Comparison of ENCODE assay signal across 8 cellular contexts in genomic region chr17:42677921-42678781, GRCh38. TPM values are rescaled to one million over a fixed set of nuclear protein-coding genes. Genes with fewer than 3 reads are reported as not detected.
DNase-seq lines count a peak whose midpoint lies in the region; TF ChIP-seq lines count a peak whose summit lies in the region.

No MANE protein-coding gene starts in this region.

- CTCF ChIA-PET in OCI-LY7 (lab: Charles Lee; ENCODE audit: unreplicated experiment) = interaction anchor here (0.5 to 2.3 kb wide), 5 partner anchors 59 to 320 kb away, joined by 3 to 8 read pairs (median 5); partner anchors contain the start of gene RPL27

- TF ChIP-seq EP300 in Ishikawa (IDR thresholded peaks at IDR 0.05; ENCODE audit: borderline replicate concordance) = no peak; the same call in 1 of the 2 replicates

- intact Hi-C loops in OCI-LY7 (cut with micrococcal nuclease; ENCODE audit: unreplicated experiment) = loop anchor here (2.0 kb wide), 1 partner anchor 69 kb away; the partner anchor contains the start of genes RETREG3 and TUBG1

- no peaks in the 10 kb centered on the region for H4K20me1 ChIP-seq in OCI-LY7 (ENCODE audit: insufficient read depth, low read length)

- H3K27ac ChIP-seq in OCI-LY7 (ENCODE audit: low read depth, low read length, poor library complexity, severe bottlenecking) = peak overlapping the region; percentile 68

- no peak for TF ChIP-seq RAD21 in Ishikawa (IDR thresholded peaks at IDR 0.05; ENCODE audit: low read depth)

- POLR2A ChIA-PET in OCI-LY7 (lab: Charles Lee) = interaction anchor here (0.6 to 2.5 kb wide), 8 partner anchors 19 to 147 kb away, joined by 3 to 9 read pairs (median 5); partner anchors contain the start of gene TUBG2

- H2AFZ ChIP-seq in OCI-LY7 (ENCODE audit: low read length) = peak overlapping the region; percentile 45; the same call in 1 of the 2 replicates

- no peaks in the 10 kb centered on the region; the same call in 1 of the 2 replicates for H3K36me3 ChIP-seq in OCI-LY7 (ENCODE audit: insufficient read depth, low read length)

- peak; percentile 82 for DNase-seq in NK-92 treated with Interleukin-12 subunit alpha and Interleukin-12 subunit beta, amount 100 ng/mL, for 24 hours (lab: John Stamatoyannopoulos, UW)
- DNase-seq in NK-92 (lab: John Stamatoyannopoulos, UW; ENCODE audit: unreplicated experiment) (no peak), OCI-LY7 (ENCODE audit: low spot score) (peak; percentile 90), activated T-cell treated with anti-CD3 and anti-CD28 coated beads for 48 hours (ENCODE audit: low read depth) (peak; percentile 78), epithelial cell of esophagus (ENCODE audit: low read depth) (peak; percentile 79), midbrain (lab: John Stamatoyannopoulos, UW) (peak; percentile 85)
- peak; percentile 47 to 55 for DNase-seq in stimulated activated CD8-positive, alpha-beta memory T cell treated with anti-CD3 and anti-CD28 coated beads, Interleukin-2, amount 100 ng/mL, for 1 hour (ENCODE audit: low read depth in 2 of 2)

- H3K9me3 ChIP-seq in OCI-LY7 (ENCODE audit: low read length) = no peaks in the 10 kb centered on the region

- TF ChIP-seq CTCF in OCI-LY7 (conservative IDR thresholded peaks at IDR 0.05; ENCODE audit: low read length) (no peak), epithelial cell of esophagus (IDR thresholded peaks at IDR 0.05; ENCODE audit: insufficient read depth, low read depth, low read length, missing control alignments) (no peak)

- H3K4me3 ChIP-seq in OCI-LY7 (ENCODE audit: low read depth, low read length, poor library complexity, severe bottlenecking) (peak overlapping the region; percentile 74), epithelial cell of esophagus (ENCODE audit: low read length) (peak overlapping the region; percentile 61)

- H3K4me1 ChIP-seq in OCI-LY7 (ENCODE audit: insufficient read depth, low read length, poor library complexity, severe bottlenecking) = peaks cover 70% of the 10 kb centered on the region

- peak overlapping the region; percentile 97 for H3K4me2 ChIP-seq in OCI-LY7 (ENCODE audit: low read length)

- BruUV-seq in OCI-LY7 (replicated peaks; lab: Mats Ljungman, UMichigan) = no TSS peak

- no peaks in the 10 kb centered on the region for H3K9me2 ChIP-seq in OCI-LY7 (ENCODE audit: insufficient read depth, low read length)

- no peaks in the 10 kb centered on the region for H3K79me2 ChIP-seq in OCI-LY7 (ENCODE audit: insufficient read depth, low read depth, low read length)

TF ChIP-seq in Ishikawa, 13 proteins besides CTCF, POLR2A, EP300 and RAD21:
- TF ChIP-seq FOXM1 (IDR thresholded peaks at IDR 0.05; ENCODE audit: borderline replicate concordance, low read depth) = no peak
- peak; percentile 50 for TF ChIP-seq TAF1 (IDR thresholded peaks at IDR 0.05; ENCODE audit: low read depth)
- TF ChIP-seq YY1 (IDR thresholded peaks at IDR 0.05; ENCODE audit: low read depth) = 0 out of 2 replicates have a peak, but pooled peaks have one; percentile 50
- TF ChIP-seq USF1 (IDR thresholded peaks at IDR 0.05) = no peak
- TF ChIP-seq MAX (IDR thresholded peaks at IDR 0.05) = peak; percentile 77
- no peak for TF ChIP-seq EGR1 (IDR thresholded peaks at IDR 0.05)

RNA-seq across cellular contexts. Expression of gene PLEKHH3, which starts 1.4 kb away (rescaled TPM):
- total RNA-seq in OCI-LY7 (2014; rRNA removed; shearing (Covaris generic)) = 17.0 and 24.4 TPM in 2 replicates
- 42.9 and 47.5 TPM in 2 replicates for total RNA-seq in OCI-LY7 (2022)

RNA-seq across cellular contexts. Expression of gene CCR10, which starts 3.5 kb away (rescaled TPM):
- 0.82 and 1.0 TPM in 2 replicates for total RNA-seq in OCI-LY7 (2014; rRNA removed; shearing (Covaris generic))
- total RNA-seq in OCI-LY7 (2022) = 2.0 and 3.3 TPM in 2 replicates

RNA-seq across cellular contexts. Expression of gene CNTNAP1, which starts 4.2 kb away (rescaled TPM):
- 0.95 and 1.0 TPM in 2 replicates for total RNA-seq in OCI-LY7 (2014; rRNA removed; shearing (Covaris generic))
- 6.8 TPM in 2 replicates for total RNA-seq in OCI-LY7 (2022)

RNA-seq across cellular contexts. Expression of gene TUBG2, which starts 19.1 kb away (rescaled TPM):
- total RNA-seq in OCI-LY7 (2014; rRNA removed; shearing (Covaris generic)) = 5.5 and 10.4 TPM in 2 replicates
- 22.5 and 23.4 TPM in 2 replicates for total RNA-seq in OCI-LY7 (2022)
